Comparison of ENCODE assay signal across 1 cellular context in the genomic region with DNA sequence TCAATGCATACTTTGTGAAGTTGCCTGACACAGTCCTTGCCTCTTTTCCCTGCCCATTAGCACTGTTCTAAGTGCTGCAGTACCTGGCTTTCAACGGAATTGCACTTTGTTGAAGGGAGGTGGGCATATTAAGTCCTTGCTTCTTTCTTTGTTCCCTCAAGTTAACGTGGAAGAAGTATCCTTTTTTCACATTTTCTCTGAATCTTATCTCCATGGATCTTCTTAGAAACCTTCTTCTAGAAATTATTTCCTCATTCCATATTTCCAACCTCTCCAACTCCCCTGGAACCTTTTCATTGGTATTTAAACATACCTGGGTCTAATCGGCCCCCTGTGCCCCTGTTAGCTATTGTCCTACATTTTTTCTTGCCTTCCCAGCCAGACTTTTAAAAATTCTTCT.
TF ChIP-seq lines count a peak whose summit lies in the region.

No MANE protein-coding gene starts in this region.

TF ChIP-seq in A549, 52 proteins besides CTCF, POLR2A, EP300 and RAD21 (continued from another document):
- TF ChIP-seq EHF (CRISPR knock-in tag; IDR thresholded peaks at IDR 0.05) (no peak), NR3C1 (IDR thresholded peaks at IDR 0.05) (no peak), CBX2 (IDR thresholded peaks at IDR 0.05; ENCODE audit: borderline replicate concordance, low read depth) (no peak), POLR2AphosphoS2 (conservative IDR thresholded peaks at IDR 0.05; ENCODE audit: low read length) (no peak)
- TF ChIP-seq, protein P1, sequence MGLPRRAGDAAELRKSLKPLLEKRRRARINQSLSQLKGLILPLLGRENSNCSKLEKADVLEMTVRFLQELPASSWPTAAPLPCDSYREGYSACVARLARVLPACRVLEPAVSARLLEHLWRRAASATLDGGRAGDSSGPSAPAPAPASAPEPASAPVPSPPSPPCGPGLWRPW (IDR thresholded peaks at IDR 0.05) = no peak
